In the genomic region with DNA sequence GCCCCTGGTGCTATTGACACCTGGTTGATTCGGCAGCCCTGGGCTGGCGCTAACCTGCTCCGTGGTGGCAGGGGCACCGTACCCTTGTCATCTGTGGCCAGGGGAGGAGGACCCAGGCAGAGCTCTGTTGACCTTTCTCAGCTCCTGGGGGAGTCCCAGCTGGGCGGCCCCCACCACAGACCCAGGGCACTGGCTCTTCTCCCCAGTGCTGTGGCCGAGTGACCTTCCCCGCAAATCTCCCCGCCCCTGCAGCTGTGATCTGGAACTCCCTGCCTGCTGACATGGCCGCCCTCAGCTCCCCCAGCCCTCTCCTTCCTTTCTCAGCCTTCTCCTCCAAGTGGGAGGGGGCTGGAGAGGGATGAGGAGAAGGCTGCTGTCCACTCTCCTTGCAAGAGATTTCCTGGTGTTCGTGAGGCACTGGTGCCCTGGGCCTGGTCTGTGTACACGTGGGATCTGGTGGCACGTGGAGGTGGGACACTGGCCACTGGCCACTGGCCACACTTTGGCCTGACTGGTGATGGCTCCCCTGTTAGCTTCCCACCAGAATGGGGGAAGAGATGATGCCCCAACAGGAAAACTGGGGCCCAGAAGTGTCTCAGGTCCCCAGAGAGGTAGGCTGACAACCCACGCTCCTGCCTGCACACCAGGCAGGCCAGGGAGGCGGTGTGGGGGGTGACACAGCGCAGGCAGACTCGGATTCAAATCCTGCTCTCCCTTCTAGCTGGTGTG, we compare ENCODE assay signal across 9 cellular contexts. TPM values are rescaled to one million over a fixed set of nuclear protein-coding genes. Genes with fewer than 3 reads are reported as not detected.
DNase-seq lines count a peak whose midpoint lies in the region; ATAC-seq and TF ChIP-seq lines count a peak whose summit lies in the region.
"Had no signal": no experiment of that assay in that cellular context is flagged by ENCODE, and none has a peak within 500 bp of the region (broad histone marks: within the 10 kb centered on the region; RNA-seq: fewer than 3 reads in every experiment).

No MANE protein-coding gene starts in this region.

- no peaks in the 10 kb centered on the region for H3K9me2 ChIP-seq in Loucy (replicated peaks; ENCODE audit: low read depth, low read length)

- intact Hi-C loops in CD14-positive monocyte (cut with micrococcal nuclease) (loop anchor here in 1 of 2 donors (1.0 to 5.0 kb wide), 2 partner anchors 9 to 87 kb away; a partner anchor contains a TSS), adrenal gland (cut with DNase I) (loop anchor here in 1 of 2 donors (10.0 kb wide), 1 partner anchor 605 kb away; no protein-coding TSS in a partner anchor)
- intact Hi-C loops in naive thymus-derived CD4-positive, alpha-beta T cell (cut with micrococcal nuclease), result loop anchor here (1.0 to 5.0 kb wide), 6 partner anchors 9 to 962 kb away; a partner anchor contains a TSS

- peaks cover 4% of the 10 kb centered on the region for H3F3A ChIP-seq in Loucy (ENCODE audit: low read depth)

- peaks cover 84% of the 10 kb centered on the region for H3K79me2 ChIP-seq in Loucy (ENCODE audit: insufficient read depth, low read length)

- no peak for TF ChIP-seq CTCF in CD14-positive monocyte (IDR thresholded peaks at IDR 0.05)
- TF ChIP-seq CTCF in Loucy (conservative IDR thresholded peaks at IDR 0.05; ENCODE audit: low read length), result no peak
- TF ChIP-seq CTCF in adrenal gland (IDR thresholded peaks at IDR 0.05), result no peak

- ATAC-seq in central memory CD8-positive, alpha-beta T cell (replicated peaks; ENCODE audit: extremely low read depth, poor library complexity, severe bottlenecking), result no peak
- no peak for ATAC-seq in naive thymus-derived CD4-positive, alpha-beta T cell
- no peak for ATAC-seq in GM21360 (IDR thresholded peaks at IDR 0.05; ENCODE audit: unreplicated experiment)
- ATAC-seq in HG03108 (IDR thresholded peaks at IDR 0.05; ENCODE audit: unreplicated experiment), result no peak

- H3K9me3 Mint-ChIP-seq in CD14-positive monocyte, result peaks cover 0 to 1% (median 0%) of the 10 kb centered on the region in 7 donors
- no peaks in the 10 kb centered on the region for H3K9me3 Mint-ChIP-seq in central memory CD8-positive, alpha-beta T cell
- no peaks in the 10 kb centered on the region for H3K9me3 Mint-ChIP-seq in naive thymus-derived CD4-positive, alpha-beta T cell

- 78 to 90% (median 83%) methylated on average over 6 to 16 of the region's 16 CpGs for WGBS in adrenal gland, 4 donors

- H4K20me1 ChIP-seq in Loucy (ENCODE audit: insufficient read depth, low read length, poor library complexity, severe bottlenecking), result peaks cover 54% of the 10 kb centered on the region

- peak overlapping the region; percentile 73 to 78 for H3K4me3 Mint-ChIP-seq in CD14-positive monocyte
- peak overlapping the region; percentile 91 for H3K4me3 Mint-ChIP-seq in central memory CD8-positive, alpha-beta T cell
- H3K4me3 Mint-ChIP-seq in naive thymus-derived CD4-positive, alpha-beta T cell, result peak overlapping the region; percentile 53 to 99 (median 96)

- H3K27ac ChIP-seq in naive thymus-derived CD4-positive, alpha-beta T cell (ENCODE audit: low read depth, low read length), result peak overlapping the region; percentile 96
- peak overlapping the region in 2 of 5 donors; percentile 61 to 85 for H3K27ac ChIP-seq in adrenal gland

- H3K9ac ChIP-seq in Loucy (ENCODE audit: low read depth, low read length, poor library complexity, severe bottlenecking), result peak overlapping the region; percentile 13

- H3K36me3 Mint-ChIP-seq in CD14-positive monocyte, result peaks cover 63 to 74% of the 10 kb centered on the region in 2 donors
- peaks cover 43% of the 10 kb centered on the region for H3K36me3 Mint-ChIP-seq in central memory CD8-positive, alpha-beta T cell (ENCODE audit: insufficient read depth)
- H3K36me3 Mint-ChIP-seq in naive thymus-derived CD4-positive, alpha-beta T cell, result peaks cover 0 to 30% (median 5%) of the 10 kb centered on the region in 5 donors

- H3K4me1 ChIP-seq in Loucy (ENCODE audit: insufficient read depth, low read length, poor library complexity, severe bottlenecking) (peaks cover 60% of the 10 kb centered on the region), adrenal gland (replicated peaks in 1 of 2) (peaks cover 8 to 29% of the 10 kb centered on the region in 2 donors)
- H3K4me1 ChIP-seq in naive thymus-derived CD4-positive, alpha-beta T cell (ENCODE audit: control insufficient read depth in 2 of 2, insufficient read depth in 2 of 2, low read length in 2 of 2), result peaks cover 64 to 72% of the 10 kb centered on the region in 2 donors
- H3K4me1 ChIP-seq: HAP-1 had no signal

- H3K27me3 Mint-ChIP-seq in CD14-positive monocyte (ENCODE audit: low read depth in 3 of 3), result peaks cover 0 to 4% (median 0%) of the 10 kb centered on the region in 3 donors
- H3K27me3 Mint-ChIP-seq in central memory CD8-positive, alpha-beta T cell, result no peaks in the 10 kb centered on the region
- no peaks in the 10 kb centered on the region for H3K27me3 Mint-ChIP-seq in naive thymus-derived CD4-positive, alpha-beta T cell

- peak overlapping the region; percentile 87 for H3K4me2 ChIP-seq in Loucy (ENCODE audit: low read depth, low read length, poor library complexity, severe bottlenecking)

- H3K9me3 ChIP-seq in Loucy (ENCODE audit: insufficient read depth, low read depth, low read length), result no peaks in the 10 kb centered on the region
- no peaks in the 10 kb centered on the region for H3K9me3 ChIP-seq in naive thymus-derived CD4-positive, alpha-beta T cell (ENCODE audit: control insufficient read depth in 2 of 3, low read length in 3 of 3)
- H3K9me3 ChIP-seq in adrenal gland (replicated peaks in 1 of 3), result no peaks in the 10 kb centered on the region
- H3K9me3 ChIP-seq: HAP-1 had no signal

- CTCF ChIA-PET in naive thymus-derived CD4-positive, alpha-beta T cell (lab: Charles Lee), result interaction anchor here (0.7 to 11.7 kb wide), 9 partner anchors 10 to 163 kb away, joined by 3 to 397 read pairs (median 4); a partner anchor contains a TSS

- peaks cover 26% of the 10 kb centered on the region; the same call in 1 of the 2 replicates for H3K36me3 ChIP-seq in Loucy (ENCODE audit: insufficient read depth, low read length)
- peaks cover 0 to 24% (median 0%) of the 10 kb centered on the region in 3 experiments for H3K36me3 ChIP-seq in naive thymus-derived CD4-positive, alpha-beta T cell (ENCODE audit: control insufficient read depth in 2 of 3, insufficient read depth in 3 of 3, low read length in 3 of 3)
- H3K36me3 ChIP-seq in adrenal gland (replicated peaks in 1 of 2), result no peaks in the 10 kb centered on the region
- H3K36me3 ChIP-seq: HAP-1 had no signal

- peak overlapping the region; percentile 87 for H3K4me3 ChIP-seq in Loucy (ENCODE audit: low read length, poor library complexity, severe bottlenecking)
- peak overlapping the region; percentile 91 for H3K4me3 ChIP-seq in naive thymus-derived CD4-positive, alpha-beta T cell (ENCODE audit: low read length)
- H3K4me3 ChIP-seq in adrenal gland, result no peak overlapping the region
- H3K4me3 ChIP-seq: HAP-1 had no signal

- H3K27ac Mint-ChIP-seq in CD14-positive monocyte, result peak overlapping the region; percentile 98 to 100 (median 100)
- H3K27ac Mint-ChIP-seq in central memory CD8-positive, alpha-beta T cell (ENCODE audit: low read depth), result peak overlapping the region; percentile 99
- peak overlapping the region; percentile 96 to 100 (median 99) for H3K27ac Mint-ChIP-seq in naive thymus-derived CD4-positive, alpha-beta T cell

- POLR2A ChIA-PET in naive thymus-derived CD4-positive, alpha-beta T cell (lab: Charles Lee), result interaction anchor here (0.9 to 34.3 kb wide), 8 partner anchors 5 to 94 kb away, joined by 3 to 851 read pairs (median 11); a partner anchor contains a TSS

- peaks cover 96% of the 10 kb centered on the region for H3K4me1 Mint-ChIP-seq in CD14-positive monocyte
- H3K4me1 Mint-ChIP-seq in central memory CD8-positive, alpha-beta T cell, result peaks cover 93% of the 10 kb centered on the region
- H3K4me1 Mint-ChIP-seq in naive thymus-derived CD4-positive, alpha-beta T cell, result peaks cover 54 to 92% (median 81%) of the 10 kb centered on the region in 7 donors

- DNase-seq in CD14-positive monocyte (ENCODE audit: low spot score) (no peak), adrenal gland (no peak), SKM-1 (lab: John Stamatoyannopoulos, UW; ENCODE audit: unreplicated experiment) (no peak)
- DNase-seq in central memory CD8-positive, alpha-beta T cell (ENCODE audit: low spot score in 2 of 2), result no peak
- DNase-seq in naive thymus-derived CD4-positive, alpha-beta T cell, result peak in 1 of 9 donors; percentile 71

- no peak for TF ChIP-seq POLR2A in adrenal gland (IDR thresholded peaks at IDR 0.05)

- no peak overlapping the region for H2AFZ ChIP-seq in Loucy (ENCODE audit: low read length)

- H3K27me3 ChIP-seq in Loucy (ENCODE audit: insufficient read depth, low read length, poor library complexity, severe bottlenecking) (no peaks in the 10 kb centered on the region), adrenal gland (no peaks in the 10 kb centered on the region)
- no peaks in the 10 kb centered on the region for H3K27me3 ChIP-seq in naive thymus-derived CD4-positive, alpha-beta T cell (ENCODE audit: control insufficient read depth in 2 of 2, insufficient read depth in 2 of 2, low read length in 2 of 2)

RNA-seq across cellular contexts. Expression of a gene that starts 8.2 kb away (rescaled TPM):
- polyA plus RNA-seq in CD14-positive monocyte (10 to 100 TPM; 23.8 to 24.8 TPM), adrenal gland (10 to 100 TPM in 2 of 3 donors, 1 to 10 TPM in 1; 3.6 to 31.9 (median 13.7) TPM)
- total RNA-seq in naive thymus-derived CD4-positive, alpha-beta T cell, result 100 to 1,000 TPM; 324 to 595 (median 396) TPM
- polyA plus RNA-seq in naive thymus-derived CD4-positive, alpha-beta T cell, result 10 to 100 TPM; 19.0 to 36.4 TPM
- 10 to 100 TPM in 6 of 8 donors, 1 to 10 TPM in 2; 6.7 to 20.3 (median 15.3) TPM for total RNA-seq in adrenal gland

RNA-seq across cellular contexts. Expression of a gene that starts 32.0 kb away (rescaled TPM):
- polyA plus RNA-seq in CD14-positive monocyte, result not detected
- 1 to 10 TPM in 1 of 5 experiments, under 1 TPM in 3, not detected in 1; 0.12 to 1.1 (median 0.58) TPM for total RNA-seq in naive thymus-derived CD4-positive, alpha-beta T cell
- under 1 TPM; 0.31 to 0.59 TPM for polyA plus RNA-seq in naive thymus-derived CD4-positive, alpha-beta T cell
- total RNA-seq in adrenal gland, result under 1 TPM in 1 of 8 donors, not detected in 7; 0.11 TPM
- polyA plus RNA-seq in adrenal gland, result not detected

Comparison
In these comparisons a context has a peak if more than half of its experiments do, and no peak if none do; other contexts are left out.
1. H3K4me3 ChIP-seq: peak in Loucy (single experiment) and naive thymus-derived CD4-positive, alpha-beta T cell (single experiment); none in adrenal gland (0 of 4).
2. Peak in every context shown above with its lines, with median percentiles within 50 percentile points of each other: H3K27ac Mint-ChIP-seq and H3K4me3 Mint-ChIP-seq.